In genomic region chr5:40665902-40666301, GRCh38 we compare ENCODE assay signal across 1 cellular context.
TF ChIP-seq lines count a peak whose summit lies in the region.

No MANE protein-coding gene starts in this region.

TF ChIP-seq in A549, 52 proteins besides CTCF, POLR2A, EP300 and RAD21 (continued from another document):
- TF ChIP-seq, protein P1, sequence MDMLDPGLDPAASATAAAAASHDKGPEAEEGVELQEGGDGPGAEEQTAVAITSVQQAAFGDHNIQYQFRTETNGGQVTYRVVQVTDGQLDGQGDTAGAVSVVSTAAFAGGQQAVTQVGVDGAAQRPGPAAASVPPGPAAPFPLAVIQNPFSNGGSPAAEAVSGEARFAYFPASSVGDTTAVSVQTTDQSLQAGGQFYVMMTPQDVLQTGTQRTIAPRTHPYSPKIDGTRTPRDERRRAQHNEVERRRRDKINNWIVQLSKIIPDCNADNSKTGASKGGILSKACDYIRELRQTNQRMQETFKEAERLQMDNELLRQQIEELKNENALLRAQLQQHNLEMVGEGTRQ (IDR thresholded peaks at IDR 0.05) = no peak
